In the genomic region with DNA sequence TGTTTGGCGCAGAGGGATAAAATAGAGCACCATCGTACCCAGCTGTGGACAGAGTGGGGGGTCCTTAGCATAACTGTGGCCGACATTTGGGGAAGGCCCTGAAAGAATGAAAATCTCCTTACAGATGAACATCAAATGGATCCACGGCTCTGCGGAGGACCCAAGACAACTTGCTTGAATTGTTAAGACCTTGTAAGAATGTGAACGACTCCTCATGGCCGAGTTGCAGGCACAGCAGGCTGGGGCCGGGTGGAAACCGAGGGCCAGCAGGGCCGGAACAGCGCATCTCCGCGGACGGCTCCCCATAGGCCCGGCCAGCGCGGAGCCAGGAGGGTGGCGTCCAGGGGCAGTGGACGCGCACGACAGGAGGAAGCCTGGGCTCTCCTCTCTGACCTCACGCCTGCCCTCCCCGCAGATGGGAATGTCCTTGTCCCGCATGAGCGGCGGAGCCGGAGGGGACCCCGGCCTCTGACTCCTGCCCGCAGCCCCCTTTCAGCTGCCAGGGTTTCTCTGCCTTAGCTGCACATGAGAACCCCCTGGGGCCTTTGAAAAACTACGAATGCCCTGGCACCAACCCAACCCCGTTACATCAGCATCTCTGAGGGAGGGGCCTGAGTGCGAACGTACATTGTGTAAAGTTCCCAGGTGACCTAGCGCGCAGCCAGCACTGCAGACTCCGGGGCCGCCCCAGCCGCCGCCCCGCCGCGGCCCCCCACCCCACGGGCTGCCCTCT, we compare ENCODE assay signal across 11 cellular contexts. TPM values are rescaled to one million over a fixed set of nuclear protein-coding genes. Genes with fewer than 3 reads are reported as not detected.
DNase-seq lines count a peak whose midpoint lies in the region; ATAC-seq, FAIRE-seq and TF ChIP-seq lines count a peak whose summit lies in the region.
"Had no signal": no experiment of that assay in that cellular context is flagged by ENCODE, and none has a peak within 500 bp of the region (broad histone marks: within the 10 kb centered on the region; RNA-seq: fewer than 3 reads in every experiment).

No MANE protein-coding gene starts in this region.

- DNase-seq in Right ventricle myocardium inferior (ENCODE audit: missing footprints) (no peak), cardiac septum (ENCODE audit: low spot score) (no peak), fibroblast of mammary gland (ENCODE audit: low read depth) (peak; percentile 31), nephron progenitor cell (peak; percentile 37), GM10248 (ENCODE audit: extremely low spot score) (no peak), urothelium cell line (ENCODE audit: low spot score) (no peak)

- H3K9me3 Mint-ChIP-seq in nephron progenitor cell, result peaks cover 23% of the 10 kb centered on the region

- TF ChIP-seq CTCF in fibroblast of mammary gland (conservative IDR thresholded peaks at IDR 0.05; ENCODE audit: control insufficient read depth, insufficient read depth, low read depth, low read length), result no peak
- no peak for TF ChIP-seq CTCF in nephron progenitor cell (IDR thresholded peaks at IDR 0.05)
- TF ChIP-seq CTCF in GM10248 (IDR thresholded peaks at IDR 0.05; ENCODE audit: control extremely low read depth, extremely low read depth, low read depth, missing control alignments), result no peak

- H3K4me1 Mint-ChIP-seq in nephron progenitor cell, result peaks cover 20% of the 10 kb centered on the region

- H3K27ac Mint-ChIP-seq in nephron progenitor cell, result no peak overlapping the region
- H3K27ac Mint-ChIP-seq: IgD-negative memory B cell had no signal

- POLR2A ChIA-PET in GM10248 (lab: Yijun Ruan, JAX), result no interaction called here

- CTCF ChIA-PET in GM10248 (lab: Yijun Ruan, JAX), result no interaction called here

- peak overlapping the region; percentile 7 for H3K4me3 ChIP-seq in fibroblast of mammary gland (ENCODE audit: control insufficient read depth, low read depth, low read length)

- no peak overlapping the region for H3K4me3 Mint-ChIP-seq in nephron progenitor cell
- H3K4me3 Mint-ChIP-seq: IgD-negative memory B cell had no signal

- FAIRE-seq in urothelium cell line (lab: Jason Lieb, UNC), result no peak
- FAIRE-seq: endometrium had no signal

- intact Hi-C loops in Right ventricle myocardium inferior (cut with DNase I), result no loop called here
- intact Hi-C loops in cardiac septum (cut with DNase I), result no loop called here

- peak; percentile 80 for ATAC-seq in Right ventricle myocardium inferior
- no peak for ATAC-seq in HG03520 (IDR thresholded peaks at IDR 0.05; ENCODE audit: unreplicated experiment)
- no peak for ATAC-seq in HG02678 (IDR thresholded peaks at IDR 0.05; ENCODE audit: unreplicated experiment)
- ATAC-seq: HCT116 had no signal

- H3K27me3 Mint-ChIP-seq in nephron progenitor cell (ENCODE audit: low read depth, poor library complexity), result peaks cover 59% of the 10 kb centered on the region

- H3K36me3 Mint-ChIP-seq in nephron progenitor cell (ENCODE audit: low read depth), result peaks cover 10% of the 10 kb centered on the region
- H3K36me3 Mint-ChIP-seq: IgD-negative memory B cell had no signal

RNA-seq across cellular contexts. Expression of a gene that starts 36.2 kb away (rescaled TPM):
- total RNA-seq in Right ventricle myocardium inferior (10.4 TPM), cardiac septum (4.3 TPM)

Comparison
In these comparisons a context has a peak if more than half of its experiments do, and no peak if none do; other contexts are left out.
1. DNase-seq: peak in fibroblast of mammary gland (single experiment) and nephron progenitor cell (single experiment); none in Right ventricle myocardium inferior (single experiment), cardiac septum (single experiment), GM10248 (single experiment) and urothelium cell line (single experiment).